Comparison of ENCODE assay signal across 23 cellular contexts in the genomic region with DNA sequence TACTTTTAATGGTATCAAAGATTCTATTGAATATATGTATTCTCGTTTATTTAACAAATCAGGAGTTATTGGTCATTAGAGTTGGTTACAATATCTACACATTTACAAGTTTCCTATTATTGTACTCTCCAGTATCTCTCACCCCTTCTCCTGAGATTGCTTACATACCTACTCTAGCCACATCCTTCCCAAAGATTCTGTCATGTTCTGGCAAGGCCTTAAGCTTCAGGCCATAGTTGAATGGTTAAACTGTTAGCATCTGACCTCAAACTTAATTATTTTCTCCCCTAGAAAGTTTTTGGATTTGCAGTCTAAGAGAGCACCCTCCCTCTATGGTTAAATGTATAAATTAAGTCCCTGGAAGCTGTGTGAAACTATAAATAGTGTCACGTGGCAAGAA.
DNase-seq lines count a peak whose midpoint lies in the region; ATAC-seq and TF ChIP-seq lines count a peak whose summit lies in the region.
"Had no signal": no experiment of that assay in that cellular context is flagged by ENCODE, and none has a peak within 500 bp of the region (broad histone marks: within the 10 kb centered on the region; RNA-seq: fewer than 3 reads in every experiment).

No MANE protein-coding gene starts in this region.

- no peak overlapping the region for H3K27ac ChIP-seq in stomach
- H3K27ac ChIP-seq: BLaER1 treated with 17β-estradiol and CSF1 and Interleukin-3, amounts not matched to agents 10 nM and 100 nM; RWPE1 had no signal

- TF ChIP-seq CTCF in cardiac fibroblast (IDR thresholded peaks at IDR 0.05; ENCODE audit: low read depth, low read length) (no peak), stomach (IDR thresholded peaks at IDR 0.05) (no peak)

- WGBS in stomach, 5 donors = 38 to 73% (median 52%) methylated on average over 2 of the region's 2 CpGs

- no peaks in the 10 kb centered on the region for H3K27me3 Mint-ChIP-seq in effector memory CD8-positive, alpha-beta T cell
- H3K27me3 Mint-ChIP-seq: CD8-positive, alpha-beta memory T cell had no signal

- H3K27me3 ChIP-seq in stomach = no peaks in the 10 kb centered on the region

- H3K4me3 ChIP-seq in cardiac fibroblast (replicated peaks in 1 of 2; ENCODE audit: low read depth in 2 of 2, low read length in 2 of 2) (no peak overlapping the region), stomach (no peak overlapping the region)
- H3K4me3 ChIP-seq: BLaER1 treated with 17β-estradiol and CSF1 and Interleukin-3, amounts not matched to agents 10 nM and 100 nM had no signal

- DNase-seq in AG20443 (ENCODE audit: low spot score) (peak; percentile 7), H4 (ENCODE audit: low spot score) (peak; percentile 6), cardiac fibroblast (ENCODE audit: low read depth in 2 of 2) (peak; percentile 0 to 10), glomerular visceral epithelial cell (ENCODE audit: extremely low spot score) (peak; percentile 1), NCI-H146 treated with DMSO at 0.1 percent for 48 hours (lab: John Stamatoyannopoulos, UW; ENCODE audit: unreplicated experiment) (no peak), stomach (no peak), LoVo (ENCODE audit: low spot score) (no peak)
- no peak for DNase-seq in effector memory CD8-positive, alpha-beta T cell
- DNase-seq: CD8-positive, alpha-beta memory T cell; DMS53; HFFc6; KBM-7; NCI-H1417; NCI-H187 treated with DMSO at 0.1 percent for 48 hours; NCI-H226; NCI-H524; NCI-H82; OCI-M1; SIG-M5 had no signal

- intact Hi-C loops in stomach (cut with DNase I; ENCODE audit: low total_unique reads) = no loop called here

- H3K9me3 ChIP-seq in stomach = no peaks in the 10 kb centered on the region

- no peak for ATAC-seq in effector memory CD8-positive, alpha-beta T cell (replicated peaks)
- ATAC-seq: HepG2, SK-N-SH treated with all-trans-retinoic acid at 6 μM for 48 hours had no signal

- H3K4me3 Mint-ChIP-seq in effector memory CD8-positive, alpha-beta T cell = no peak overlapping the region
- H3K4me3 Mint-ChIP-seq: CD8-positive, alpha-beta memory T cell; HFFc6 had no signal

- no peak for TF ChIP-seq EP300 in stomach (IDR thresholded peaks at IDR 0.05)

- no peaks in the 10 kb centered on the region for H3K36me3 ChIP-seq in stomach
- H3K36me3 ChIP-seq: BLaER1 treated with 17β-estradiol and CSF1 and Interleukin-3, amounts not matched to agents 10 nM and 100 nM had no signal

- no peak overlapping the region for H3K27ac Mint-ChIP-seq in effector memory CD8-positive, alpha-beta T cell
- H3K27ac Mint-ChIP-seq: CD8-positive, alpha-beta memory T cell; HFFc6 had no signal

- no peak for TF ChIP-seq POLR2A in stomach (IDR thresholded peaks at IDR 0.05)

- H3K4me1 Mint-ChIP-seq in effector memory CD8-positive, alpha-beta T cell (ENCODE audit: low read depth in 2 of 2) = no peaks in the 10 kb centered on the region
- H3K4me1 Mint-ChIP-seq: CD8-positive, alpha-beta memory T cell had no signal

- H3K9me3 Mint-ChIP-seq in effector memory CD8-positive, alpha-beta T cell = peaks cover 0 to 1% of the 10 kb centered on the region in 2 donors
- H3K9me3 Mint-ChIP-seq: CD8-positive, alpha-beta memory T cell; HFFc6 had no signal

- no peaks in the 10 kb centered on the region for H3K36me3 Mint-ChIP-seq in effector memory CD8-positive, alpha-beta T cell (ENCODE audit: insufficient read depth)

- no peaks in the 10 kb centered on the region for H3K4me1 ChIP-seq in stomach
- H3K4me1 ChIP-seq: BLaER1 treated with 17β-estradiol and CSF1 and Interleukin-3, amounts not matched to agents 10 nM and 100 nM had no signal

Comparison
In these comparisons a context has a peak if more than half of its experiments do, and no peak if none do; other contexts are left out.
1. DNase-seq: peak in AG20443 (single experiment), H4 (single experiment), cardiac fibroblast (2 of 2) and glomerular visceral epithelial cell (single experiment); none in effector memory CD8-positive, alpha-beta T cell (0 of 3), NCI-H146 treated with DMSO at 0.1 percent for 48 hours (single experiment), stomach (single experiment) and LoVo (single experiment).